Comparison of ENCODE assay signal across 8 cellular contexts in genomic region chr2:4828682-4829374, GRCh38.
"Had no signal": no experiment of that assay in that cellular context is flagged by ENCODE, and none has a peak within 500 bp of the region (broad histone marks: within the 10 kb centered on the region; RNA-seq: fewer than 3 reads in every experiment).

No MANE protein-coding gene starts in this region.

- H3K27me3 Mint-ChIP-seq: IgD-negative memory B cell had no signal

- H2AFZ ChIP-seq: GM23248 had no signal

- H3K9me3 Mint-ChIP-seq: H9 had no signal

- FAIRE-seq: H54, HTR-8/SVneo had no signal

- H3K27ac ChIP-seq: GM23248 had no signal

- H3K4me3 Mint-ChIP-seq: H9, IgD-negative memory B cell had no signal

- H3K27ac Mint-ChIP-seq: H9, IgD-negative memory B cell had no signal

- H3K4me1 Mint-ChIP-seq: IgD-negative memory B cell had no signal

- H3K36me3 Mint-ChIP-seq: IgD-negative memory B cell had no signal

- DNase-seq: GM23248, GOT3, H9, HCEC 1CT, KBM-7 had no signal

- H3K4me3 ChIP-seq: GM23248 had no signal

- H3K9ac ChIP-seq: GM23248 had no signal
